Comparison of ENCODE assay signal across 21 cellular contexts in genomic region chr5:60611099-60611719, GRCh38.
DNase-seq lines count a peak whose midpoint lies in the region; ATAC-seq, FAIRE-seq and TF ChIP-seq lines count a peak whose summit lies in the region.
"Had no signal": no experiment of that assay in that cellular context is flagged by ENCODE, and none has a peak within 500 bp of the region (broad histone marks: within the 10 kb centered on the region; RNA-seq: fewer than 3 reads in every experiment).

No MANE protein-coding gene starts in this region.

- TF ChIP-seq RAD21 in K562 (CRISPR knock-in tag; conservative IDR thresholded peaks at IDR 0.05 in 1 of 2, IDR thresholded peaks at IDR 0.05 in 1 of 2) = no peak

- H3K27ac Mint-ChIP-seq in CD14-positive monocyte = peak overlapping the region in 1 of 7 donors; percentile 48
- H3K27ac Mint-ChIP-seq: CD8-positive, alpha-beta T cell; IgD-negative memory B cell had no signal

- DNase-seq in CMK (ENCODE audit: low read depth) (peak; percentile 7), K562 (ENCODE audit: extremely low read depth in 1 of 4, low spot score in 3 of 4) (peak; percentile 10 to 29 (median 16)), osteoblast (ENCODE audit: insufficient read length, low spot score, missing footprints) (no peak), GM13977 (ENCODE audit: low spot score) (no peak), CD14-positive monocyte (ENCODE audit: low spot score) (no peak)
- DNase-seq: 8988T; CD8-positive, alpha-beta T cell; COR-L47; DMS 273 treated with DMSO at 0.1 percent for 48 hours; DMS53; DND-41; EL; GM23248; KG1 had no signal

- H3K4me3 ChIP-seq in HEK293 (ENCODE audit: low read depth, low read length) = no peak overlapping the region
- H3K4me3 ChIP-seq in K562 = no peak overlapping the region
- H3K4me3 ChIP-seq in osteoblast (ENCODE audit: insufficient read depth, low read length) = no peak overlapping the region
- H3K4me3 ChIP-seq: BLaER1, GM23248, HAP-1 had no signal

- peaks cover 5 to 15% (median 12%) of the 10 kb centered on the region in 7 donors for H3K9me3 Mint-ChIP-seq in CD14-positive monocyte
- H3K9me3 Mint-ChIP-seq: IgD-negative memory B cell had no signal

- peaks cover 12 to 26% of the 10 kb centered on the region in 2 donors for H3K36me3 Mint-ChIP-seq in CD14-positive monocyte
- H3K36me3 Mint-ChIP-seq: CD8-positive, alpha-beta T cell; IgD-negative memory B cell had no signal

- in situ Hi-C loops in K562 (cut with MboI) (no loop called here), GM13977 (cut with MboI; ENCODE audit: low pct_unique_long_range_greater_than_20kb, low sequenced_read_pairs, unreplicated experiment) (no loop called here)

- H3K4me1 Mint-ChIP-seq in CD14-positive monocyte = peaks cover 1% of the 10 kb centered on the region

- H3K4me1 ChIP-seq in HEK293 (ENCODE audit: control insufficient read depth, insufficient read depth, low read length) (no peaks in the 10 kb centered on the region), K562 (replicated peaks in 1 of 2; ENCODE audit: control insufficient read depth in 2 of 2, insufficient read depth in 2 of 2, low read length in 2 of 2) (no peaks in the 10 kb centered on the region), osteoblast (ENCODE audit: insufficient read depth, low read length) (no peaks in the 10 kb centered on the region)
- H3K4me1 ChIP-seq: HAP-1 had no signal

- no peak overlapping the region for H2AFZ ChIP-seq in K562 (ENCODE audit: low read depth, low read length)
- peak overlapping the region; percentile 11 for H2AFZ ChIP-seq in osteoblast (ENCODE audit: low read length)
- H2AFZ ChIP-seq: GM23248 had no signal

- H3K79me2 ChIP-seq in K562 (ENCODE audit: control insufficient read depth, insufficient read depth, low read length) = no peaks in the 10 kb centered on the region
- H3K79me2 ChIP-seq in osteoblast (ENCODE audit: insufficient read depth, low read length) = no peaks in the 10 kb centered on the region

- H3K27ac ChIP-seq in HEK293 (ENCODE audit: extremely low read depth, low read depth, low read length) (no peak overlapping the region), K562 (ENCODE audit: extremely low read depth, low read depth, low read length) (no peak overlapping the region), osteoblast (ENCODE audit: low read depth, low read length) (no peak overlapping the region)
- H3K27ac ChIP-seq: BLaER1, GM23248 had no signal

- peaks cover 0 to 2% (median 0%) of the 10 kb centered on the region in 3 donors for H3K27me3 Mint-ChIP-seq in CD14-positive monocyte (ENCODE audit: low read depth in 3 of 3)
- H3K27me3 Mint-ChIP-seq: IgD-negative memory B cell had no signal

- intact Hi-C loops in K562 (cut with micrococcal nuclease) (no loop called here), CD14-positive monocyte (cut with micrococcal nuclease) (no loop called here)

- H3K9ac ChIP-seq in K562 (ENCODE audit: insufficient read depth in 1 of 2, low read depth in 2 of 2, low read length in 2 of 2) = no peak overlapping the region
- H3K9ac ChIP-seq: BLaER1, GM23248 had no signal

- H4K20me1 ChIP-seq in K562 (replicated peaks; ENCODE audit: control insufficient read depth, insufficient read depth, low read length) = no peaks in the 10 kb centered on the region
- H4K20me1 ChIP-seq in osteoblast (ENCODE audit: insufficient read depth, low read length) = no peaks in the 10 kb centered on the region
- H4K20me1 ChIP-seq: BLaER1 had no signal

- H3K9me3 ChIP-seq in HEK293 (ENCODE audit: control insufficient read depth, insufficient read depth, low read depth, low read length) = no peaks in the 10 kb centered on the region
- no peaks in the 10 kb centered on the region for H3K9me3 ChIP-seq in K562 (replicated peaks; ENCODE audit: control insufficient read depth, insufficient read depth, low read depth, low read length)
- H3K9me3 ChIP-seq in osteoblast (ENCODE audit: low read depth, low read length) = no peaks in the 10 kb centered on the region
- H3K9me3 ChIP-seq: HAP-1 had no signal

- H3K27me3 ChIP-seq in K562 (ENCODE audit: control insufficient read depth in 2 of 2, insufficient read depth in 2 of 2, low read length in 2 of 2) (no peaks in the 10 kb centered on the region), osteoblast (ENCODE audit: insufficient read depth, low read length) (no peaks in the 10 kb centered on the region)
- H3K27me3 ChIP-seq: BLaER1 had no signal

- no peaks in the 10 kb centered on the region for H3K9me1 ChIP-seq in K562 (ENCODE audit: control insufficient read depth, insufficient read depth, low read length)

- H3K36me3 ChIP-seq in HEK293 (ENCODE audit: control insufficient read depth in 2 of 2, insufficient read depth in 1 of 2, low read length in 2 of 2) = no peaks in the 10 kb centered on the region; a peak in 1 of 3 replicates
- H3K36me3 ChIP-seq in K562 (ENCODE audit: control insufficient read depth, insufficient read depth, low read length) = no peaks in the 10 kb centered on the region
- no peaks in the 10 kb centered on the region for H3K36me3 ChIP-seq in osteoblast (ENCODE audit: insufficient read depth, low read length)
- H3K36me3 ChIP-seq: HAP-1 had no signal

- BruUV-seq in K562 (replicated peaks; lab: Mats Ljungman, UMichigan) = no TSS peak

- CTCF ChIA-PET in HEK293 (lab: Yijun Ruan, JAX) = interaction anchor here (0.9 kb wide), 1 partner anchor 38 kb away, joined by 3 read pairs; no protein-coding TSS in a partner anchor
- CTCF ChIA-PET in K562 (lab: Yijun Ruan, JAX; ENCODE audit: low intra/inter-chr PET ratio) = no interaction called here

- no peak for TF ChIP-seq CTCF in HEK293 (tag by site-specific recombination; IDR thresholded peaks at IDR 0.05)
- no peak for TF ChIP-seq CTCF in K562 (IDR thresholded peaks at IDR 0.05 in 2 of 3, conservative IDR thresholded peaks at IDR 0.05 in 1 of 3; ENCODE audit: insufficient read depth in 2 of 3, low read depth in 1 of 3, low read length in 3 of 3)
- TF ChIP-seq CTCF in osteoblast (IDR thresholded peaks at IDR 0.05; ENCODE audit: extremely low read depth, low read depth, low read length) = no peak
- no peak for TF ChIP-seq CTCF in GM13977 (IDR thresholded peaks at IDR 0.05; ENCODE audit: extremely low read depth, insufficient read depth, missing control alignments)
- TF ChIP-seq CTCF in CD14-positive monocyte (IDR thresholded peaks at IDR 0.05) = no peak

- TF ChIP-seq EP300 in K562 (IDR thresholded peaks at IDR 0.05; ENCODE audit: low read length) = no peak

- ATAC-seq in K562 (peak; percentile 42; the same call in 1 of the 3 replicates), HG03095 (IDR thresholded peaks at IDR 0.05; ENCODE audit: unreplicated experiment) (no peak)
- ATAC-seq: CD8-positive, alpha-beta T cell; HepG2 had no signal

- no peak overlapping the region for H3K4me2 ChIP-seq in K562 (ENCODE audit: insufficient read depth, low read length)
- no peak overlapping the region for H3K4me2 ChIP-seq in osteoblast (ENCODE audit: insufficient read depth, low read length)
- H3K4me2 ChIP-seq: BLaER1 had no signal

- POLR2A ChIA-PET in HEK293 (lab: Yijun Ruan, JAX) (no interaction called here), K562 (lab: Yijun Ruan, JAX) (interaction anchor here (0.6 kb wide), 1 partner anchor 41 kb away, joined by 3 read pairs; no protein-coding TSS in a partner anchor)

- H3K4me3 Mint-ChIP-seq in CD14-positive monocyte = no peak overlapping the region
- H3K4me3 Mint-ChIP-seq: CD8-positive, alpha-beta T cell; IgD-negative memory B cell had no signal

- no peak for FAIRE-seq in K562 (lab: Jason Lieb, UNC)
- FAIRE-seq: GM12891, HepG2 had no signal

- no peak for TF ChIP-seq POLR2A in K562 (conservative IDR thresholded peaks at IDR 0.05)

TF ChIP-seq in HEK293, 187 proteins besides CTCF, POLR2A, EP300 and RAD21:
- peak; percentile 70 for TF ChIP-seq SCRT2 (tag by site-specific recombination; IDR thresholded peaks at IDR 0.05)
- TF ChIP-seq ZBTB7A (tag by site-specific recombination; IDR thresholded peaks at IDR 0.05; ENCODE audit: low read depth) = no peak
- 0 out of 2 replicates have a peak, but pooled peaks have one; percentile 46 for TF ChIP-seq SCRT1 (tag by site-specific recombination; IDR thresholded peaks at IDR 0.05; ENCODE audit: borderline replicate concordance)
- TF ChIP-seq ZSCAN18 (tag by site-specific recombination; IDR thresholded peaks at IDR 0.05) = no peak

TF ChIP-seq in K562, 482 proteins besides CTCF, POLR2A, EP300 and RAD21:
- TF ChIP-seq ARID3B (CRISPR knock-in tag; IDR thresholded peaks at IDR 0.05; ENCODE audit: borderline replicate concordance) (no peak), CBFA2T3 (IDR thresholded peaks at IDR 0.05) (0 out of 2 replicates have a peak, but pooled peaks have one; percentile 5), IRF2 (CRISPR knock-in tag; IDR thresholded peaks at IDR 0.05) (no peak), PBX2 (CRISPR knock-in tag; IDR thresholded peaks at IDR 0.05; ENCODE audit: low read depth) (no peak), PBX2 (tag; conservative IDR thresholded peaks at IDR 0.05; ENCODE audit: low read depth) (peak; percentile 12; the same call in 1 of the 2 replicates)

Comparison
In these comparisons a context has a peak if more than half of its experiments do, and no peak if none do; other contexts are left out.
1. DNase-seq: peak in CMK (single experiment) and K562 (4 of 4); none in osteoblast (single experiment), GM13977 (single experiment) and CD14-positive monocyte (single experiment).